Comparison of ENCODE assay signal across 1 cellular context in genomic region chr21:15729674-15730483, GRCh38.
TF ChIP-seq lines count a peak whose summit lies in the region.

Gene USP25, plus strand, starts transcription at chr21:15729982. Its CDS starts 412 bp downstream, at chr21:15730394.

TF ChIP-seq in HepG2, 621 proteins besides CTCF, POLR2A, EP300 and RAD21 (continued from another document):
- peak; percentile 53; the same call in 1 of the 2 replicates for TF ChIP-seq MYPOP (CRISPR knock-in tag; IDR thresholded peaks at IDR 0.05)
- TF ChIP-seq ZBTB43 (CRISPR knock-in tag; conservative IDR thresholded peaks at IDR 0.05): no peak; the same call in 1 of the 2 replicates
- TF ChIP-seq JUNB (CRISPR knock-in tag; IDR thresholded peaks at IDR 0.05; ENCODE audit: borderline replicate concordance): no peak
- TF ChIP-seq TBX2 (CRISPR knock-in tag; IDR thresholded peaks at IDR 0.05; ENCODE audit: borderline replicate concordance): peak; percentile 17; the same call in 1 of the 2 replicates
- TF ChIP-seq SP4 (CRISPR knock-in tag; IDR thresholded peaks at IDR 0.05): 0 out of 2 replicates have a peak, but pooled peaks have one; percentile 27
- TF ChIP-seq BATF2 (CRISPR knock-in tag; IDR thresholded peaks at IDR 0.05): no peak
- TF ChIP-seq ZNF777 (CRISPR knock-in tag; IDR thresholded peaks at IDR 0.05): peak; percentile 54
- TF ChIP-seq SKIL (CRISPR knock-in tag; IDR thresholded peaks at IDR 0.05; ENCODE audit: borderline replicate concordance): no peak
- TF ChIP-seq MAX (IDR thresholded peaks at IDR 0.05): peak; percentile 62
- peak; percentile 74 for TF ChIP-seq ZBTB14 (CRISPR knock-in tag; IDR thresholded peaks at IDR 0.05)
- TF ChIP-seq ZBTB2 (CRISPR knock-in tag; IDR thresholded peaks at IDR 0.05; ENCODE audit: low read depth): peak; percentile 81
- 0 out of 2 replicates have a peak, but pooled peaks have one; percentile 43 for TF ChIP-seq HINFP (CRISPR knock-in tag; IDR thresholded peaks at IDR 0.05; ENCODE audit: low read depth)
- peak; percentile 45 for TF ChIP-seq SAP130 (CRISPR knock-in tag; IDR thresholded peaks at IDR 0.05; ENCODE audit: low read depth)
- peak; percentile 39; the same call in 1 of the 2 replicates for TF ChIP-seq ARID4A (CRISPR knock-in tag; IDR thresholded peaks at IDR 0.05; ENCODE audit: borderline replicate concordance)
- TF ChIP-seq THAP8 (CRISPR knock-in tag; IDR thresholded peaks at IDR 0.05; ENCODE audit: borderline replicate concordance): no peak
- peak; percentile 25; the same call in 1 of the 2 replicates for TF ChIP-seq PATZ1 (CRISPR knock-in tag; IDR thresholded peaks at IDR 0.05)
- TF ChIP-seq ZNF512B (CRISPR knock-in tag; IDR thresholded peaks at IDR 0.05; ENCODE audit: borderline replicate concordance): no peak
- no peak for TF ChIP-seq RBAK (CRISPR knock-in tag; IDR thresholded peaks at IDR 0.05)
- TF ChIP-seq ZNF263 (CRISPR knock-in tag; IDR thresholded peaks at IDR 0.05): peak; percentile 98
- no peak for TF ChIP-seq SP1 (IDR thresholded peaks at IDR 0.05)
- no peak; the same call in 1 of the 2 replicates for TF ChIP-seq SP1 (CRISPR knock-in tag; IDR thresholded peaks at IDR 0.05)
- no peak for TF ChIP-seq REXO4 (CRISPR knock-in tag; IDR thresholded peaks at IDR 0.05; ENCODE audit: borderline replicate concordance)
- TF ChIP-seq FOXA3 (CRISPR knock-in tag; IDR thresholded peaks at IDR 0.05): 0 out of 2 replicates have a peak, but pooled peaks have one; percentile 6
- no peak for TF ChIP-seq EHMT2 (IDR thresholded peaks at IDR 0.05; ENCODE audit: borderline replicate concordance, low read depth, low read length)
